ENCODE assay signal across 15 cellular contexts in the genomic region with DNA sequence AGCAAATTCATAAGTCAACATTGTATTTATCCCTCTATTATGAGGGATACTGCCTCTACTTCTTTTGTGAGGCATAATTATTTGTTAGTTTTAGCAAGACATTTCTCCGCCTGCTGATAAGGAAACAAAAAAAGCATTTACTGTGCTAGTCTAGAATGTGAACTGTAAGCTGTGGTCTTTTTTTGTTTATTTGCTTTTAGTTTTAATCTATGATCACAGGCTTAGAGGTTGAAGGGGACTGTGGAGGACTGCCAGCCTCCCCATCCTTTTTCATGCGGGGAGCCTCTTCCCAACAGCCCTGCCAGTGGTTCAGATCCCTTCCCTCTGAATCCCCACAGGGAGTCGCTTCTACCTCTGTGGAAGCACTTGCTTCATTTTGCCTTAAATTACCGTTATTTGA.
DNase-seq lines count a peak whose midpoint lies in the region; ATAC-seq and TF ChIP-seq lines count a peak whose summit lies in the region.
"Had no signal": no experiment of that assay in that cellular context is flagged by ENCODE, and none has a peak within 500 bp of the region (broad histone marks: within the 10 kb centered on the region; RNA-seq: fewer than 3 reads in every experiment).

No MANE protein-coding gene starts in this region.

- H3K9me3 Mint-ChIP-seq in nephron: no peaks in the 10 kb centered on the region

- no peak for ATAC-seq in HG03025 (IDR thresholded peaks at IDR 0.05; ENCODE audit: low FRiP score, unreplicated experiment)
- ATAC-seq: PC-3 had no signal

- TF ChIP-seq CTCF in nephron (IDR thresholded peaks at IDR 0.05; ENCODE audit: unreplicated experiment in 3 of 3): no peak

- H3K36me3 Mint-ChIP-seq in nephron (ENCODE audit: low read depth): peaks cover 3% of the 10 kb centered on the region

- no peaks in the 10 kb centered on the region for H3K27me3 Mint-ChIP-seq in nephron (ENCODE audit: low read depth)

- peak overlapping the region in 2 of 3 experiments; percentile 48 to 53 for H3K27ac Mint-ChIP-seq in nephron

- peak; percentile 83 for DNase-seq in NCI-H1092 treated with DMSO at 0.1 percent for 48 hours (lab: John Stamatoyannopoulos, UW)
- no peak for DNase-seq in NCI-H1092 (lab: John Stamatoyannopoulos, UW)
- peak; percentile 60 for DNase-seq in M059J (ENCODE audit: low read depth)
- DNase-seq in NCI-H748 treated with DMSO at 0.1 percent for 48 hours (lab: John Stamatoyannopoulos, UW): peak; percentile 24
- DNase-seq in NCI-H187 treated with DMSO at 0.1 percent for 48 hours (lab: John Stamatoyannopoulos, UW): no peak
- no peak for DNase-seq in NCI-H2029 treated with DMSO at 0.1 percent for 48 hours (lab: John Stamatoyannopoulos, UW)
- DNase-seq: 8988T, KG1, NCI-H1694, NCI-H2171 treated with DMSO at 0.1 percent for 48 hours, NCI-H524, T-helper 1 cell had no signal

- H3K4me3 Mint-ChIP-seq in nephron: no peak overlapping the region

- peaks cover 14% of the 10 kb centered on the region for H3K4me1 Mint-ChIP-seq in nephron

Comparison
In these comparisons a context has a peak if more than half of its experiments do, and no peak if none do; other contexts are left out.
1. DNase-seq: peak in NCI-H1092 treated with DMSO at 0.1 percent for 48 hours (single experiment), M059J (single experiment) and NCI-H748 treated with DMSO at 0.1 percent for 48 hours (single experiment); none in NCI-H1092 (single experiment), NCI-H187 treated with DMSO at 0.1 percent for 48 hours (single experiment) and NCI-H2029 treated with DMSO at 0.1 percent for 48 hours (single experiment).